Comparison of ENCODE assay signal across 28 cellular contexts in genomic region chr5:84301535-84301934, GRCh38.
DNase-seq lines count a peak whose midpoint lies in the region; ATAC-seq, FAIRE-seq and TF ChIP-seq lines count a peak whose summit lies in the region.
"Had no signal": no experiment of that assay in that cellular context is flagged by ENCODE, and none has a peak within 500 bp of the region (broad histone marks: within the 10 kb centered on the region; RNA-seq: fewer than 3 reads in every experiment).

No MANE protein-coding gene starts in this region.

- no peak for TF ChIP-seq CTCF in astrocyte (IDR thresholded peaks at IDR 0.05; ENCODE audit: insufficient read depth, low read depth, low read length)
- TF ChIP-seq CTCF in ovary (IDR thresholded peaks at IDR 0.05) = no peak

- peak overlapping the region; percentile 30 for H3K4me2 ChIP-seq in astrocyte (ENCODE audit: low read length)
- H3K4me2 ChIP-seq: BLaER1, GM23338 had no signal

- POLR2A ChIA-PET in naive thymus-derived CD8-positive, alpha-beta T cell (lab: Charles Lee) = no interaction called here

- no peak overlapping the region for H3K4me3 ChIP-seq in ACC112 (ENCODE audit: low read depth, low read length)
- H3K4me3 ChIP-seq in astrocyte (ENCODE audit: insufficient read depth, low read depth, low read length) = no peak overlapping the region
- no peak overlapping the region for H3K4me3 ChIP-seq in ovary
- H3K4me3 ChIP-seq: BLaER1, coronary artery, GM23338, right lobe of liver, suprapubic skin had no signal

- peak overlapping the region; percentile 49 for H2AFZ ChIP-seq in ACC112 (ENCODE audit: low read length, unreplicated experiment)
- no peak overlapping the region for H2AFZ ChIP-seq in astrocyte (ENCODE audit: low read depth, low read length)
- H2AFZ ChIP-seq: GM23338, parathyroid adenoma had no signal

- H3K9ac ChIP-seq in astrocyte (ENCODE audit: low read length) = no peak overlapping the region
- H3K9ac ChIP-seq: BLaER1, parathyroid adenoma had no signal

- DNase-seq in HTR-8/SVneo (ENCODE audit: insufficient read length, low spot score) = peak; percentile 7
- peak; percentile 82 for DNase-seq in astrocyte (ENCODE audit: low read depth)
- DNase-seq in hepatic stellate cell (ENCODE audit: low spot score) = peak; percentile 11
- DNase-seq in dedifferentiated amniotic fluid mesenchymal stem cell (ENCODE audit: extremely low spot score) = no peak
- DNase-seq in nucleus accumbens (lab: John Stamatoyannopoulos, UW) = no peak
- DNase-seq in naive thymus-derived CD8-positive, alpha-beta T cell = no peak
- no peak for DNase-seq in ovary
- DNase-seq: activated CD4-positive, alpha-beta T cell treated with anti-CD3 and anti-CD28 coated beads for 36 hours; activated naive CD4-positive, alpha-beta T cell treated with anti-CD3 and anti-CD28 coated beads, Interleukin-2, amount 50 U/mL, for 16 hours; hypothalamus; Kasumi-1; naive B cell; NCI-H1105; NCI-H2029 treated with DMSO at 0.1 percent for 48 hours; right lobe of liver had no signal

- intact Hi-C loops in ovary (cut with DNase I) = no loop called here

- peaks cover 13% of the 10 kb centered on the region for H3K36me3 Mint-ChIP-seq in astrocyte (ENCODE audit: low read depth, unreplicated experiment)
- H3K36me3 Mint-ChIP-seq in naive thymus-derived CD8-positive, alpha-beta T cell = no peaks in the 10 kb centered on the region
- H3K36me3 Mint-ChIP-seq: brain, naive B cell had no signal

- peaks cover 13% of the 10 kb centered on the region for H3K9me3 Mint-ChIP-seq in astrocyte (ENCODE audit: unreplicated experiment)
- peaks cover 0 to 10% (median under 1%) of the 10 kb centered on the region in 9 donors for H3K9me3 Mint-ChIP-seq in naive thymus-derived CD8-positive, alpha-beta T cell

- H3K79me2 ChIP-seq in ACC112 (ENCODE audit: control insufficient read depth, insufficient read depth, low read length, unreplicated experiment) (no peaks in the 10 kb centered on the region), astrocyte (ENCODE audit: insufficient read depth, low read length) (peaks cover 72% of the 10 kb centered on the region)
- H3K79me2 ChIP-seq: parathyroid adenoma had no signal

- no peak for ATAC-seq in naive thymus-derived CD8-positive, alpha-beta T cell
- ATAC-seq: activated CD4-positive, alpha-beta T cell treated with anti-CD3 and anti-CD28 coated beads for 36 hours; GM23338; right lobe of liver had no signal

- H3K36me3 ChIP-seq in ACC112 (ENCODE audit: insufficient read depth, low read length) (no peaks in the 10 kb centered on the region), astrocyte (ENCODE audit: insufficient read depth, low read length) (no peaks in the 10 kb centered on the region), ovary (no peaks in the 10 kb centered on the region)
- H3K36me3 ChIP-seq: BLaER1, right lobe of liver, suprapubic skin had no signal

- H3K27ac ChIP-seq in ACC112 (ENCODE audit: low read depth, low read length) = peak overlapping the region; percentile 34
- H3K27ac ChIP-seq in astrocyte (ENCODE audit: low read depth, low read length) = peak overlapping the region; percentile 19
- no peak overlapping the region for H3K27ac ChIP-seq in ovary
- H3K27ac ChIP-seq: BLaER1, coronary artery, parathyroid adenoma, right lobe of liver, suprapubic skin had no signal

- no peak overlapping the region for H3K4me3 Mint-ChIP-seq in astrocyte (ENCODE audit: unreplicated experiment)
- H3K4me3 Mint-ChIP-seq in naive thymus-derived CD8-positive, alpha-beta T cell = no peak overlapping the region
- H3K4me3 Mint-ChIP-seq: activated CD4-positive, alpha-beta T cell treated with anti-CD3 and anti-CD28 coated beads for 36 hours; brain; GM23338; naive B cell had no signal

- H3K27ac Mint-ChIP-seq in astrocyte (ENCODE audit: unreplicated experiment) = no peak overlapping the region
- H3K27ac Mint-ChIP-seq in naive thymus-derived CD8-positive, alpha-beta T cell = no peak overlapping the region
- H3K27ac Mint-ChIP-seq: activated CD4-positive, alpha-beta T cell treated with anti-CD3 and anti-CD28 coated beads for 36 hours; brain; GM23338; naive B cell had no signal

- no peak for TF ChIP-seq POLR2A in ovary (IDR thresholded peaks at IDR 0.05)

- H3K4me1 ChIP-seq in ACC112 (ENCODE audit: control insufficient read depth, insufficient read depth, low read length, unreplicated experiment) = peaks cover 24% of the 10 kb centered on the region
- H3K4me1 ChIP-seq in astrocyte (ENCODE audit: insufficient read depth, low read length) = peaks cover 30% of the 10 kb centered on the region
- H3K4me1 ChIP-seq in ovary (ENCODE audit: insufficient read depth) = no peaks in the 10 kb centered on the region
- H3K4me1 ChIP-seq: BLaER1, parathyroid adenoma, suprapubic skin had no signal

- 25 to 52% (median 45%) methylated on average over 1 of the region's 1 CpG for WGBS in ovary, 3 donors

- no peak for TF ChIP-seq EP300 in ovary (IDR thresholded peaks at IDR 0.05)

- H4K20me1 ChIP-seq in astrocyte (ENCODE audit: insufficient read depth, low read length) = no peaks in the 10 kb centered on the region
- H4K20me1 ChIP-seq: BLaER1 had no signal

- H3K9me3 ChIP-seq in astrocyte (ENCODE audit: insufficient read depth, low read depth, low read length) = no peaks in the 10 kb centered on the region
- H3K9me3 ChIP-seq in ovary = no peaks in the 10 kb centered on the region
- H3K9me3 ChIP-seq: BLaER1, right lobe of liver, suprapubic skin had no signal

- H3K27me3 Mint-ChIP-seq in astrocyte (ENCODE audit: low read depth, unreplicated experiment) = no peaks in the 10 kb centered on the region
- peaks cover 0 to 4% (median 0%) of the 10 kb centered on the region in 5 donors for H3K27me3 Mint-ChIP-seq in naive thymus-derived CD8-positive, alpha-beta T cell
- H3K27me3 Mint-ChIP-seq: activated CD4-positive, alpha-beta T cell treated with anti-CD3 and anti-CD28 coated beads for 36 hours; brain; naive B cell had no signal

- no peaks in the 10 kb centered on the region for H3K27me3 ChIP-seq in ACC112 (ENCODE audit: insufficient read depth, low read length)
- H3K27me3 ChIP-seq in astrocyte (ENCODE audit: insufficient read depth, low read length) = no peaks in the 10 kb centered on the region
- H3K27me3 ChIP-seq in ovary = no peaks in the 10 kb centered on the region
- H3K27me3 ChIP-seq: BLaER1, right lobe of liver, suprapubic skin had no signal

- peaks cover 22% of the 10 kb centered on the region for H3K4me1 Mint-ChIP-seq in astrocyte (ENCODE audit: low read depth, unreplicated experiment)
- H3K4me1 Mint-ChIP-seq in naive thymus-derived CD8-positive, alpha-beta T cell = no peaks in the 10 kb centered on the region
- H3K4me1 Mint-ChIP-seq: activated CD4-positive, alpha-beta T cell treated with anti-CD3 and anti-CD28 coated beads for 36 hours; brain; naive B cell had no signal

- FAIRE-seq in HTR-8/SVneo (lab: Jason Lieb, UNC) (no peak), astrocyte (lab: Jason Lieb, UNC) (no peak)
- FAIRE-seq: A204.1, endometrium, G401.6, GM19239, keratinocyte, TTC549 had no signal

Comparison
In these comparisons a context has a peak if more than half of its experiments do, and no peak if none do; other contexts are left out.
1. H3K27ac ChIP-seq: peak in ACC112 (single experiment) and astrocyte (single experiment); none in ovary (0 of 2).
2. DNase-seq: peak in HTR-8/SVneo (single experiment), astrocyte (single experiment) and hepatic stellate cell (single experiment); none in dedifferentiated amniotic fluid mesenchymal stem cell (single experiment), nucleus accumbens (0 of 56), naive thymus-derived CD8-positive, alpha-beta T cell (0 of 10) and ovary (0 of 5).